In genomic region chr1:206685749-206686485, GRCh38 we compare ENCODE assay signal across 1 cellular context.
TF ChIP-seq lines count a peak whose summit lies in the region.

No MANE protein-coding gene starts in this region.

TF ChIP-seq in GM23338, 12 proteins besides CTCF, POLR2A, EP300 and RAD21 (continued from another document):
- TF ChIP-seq, protein P1, sequence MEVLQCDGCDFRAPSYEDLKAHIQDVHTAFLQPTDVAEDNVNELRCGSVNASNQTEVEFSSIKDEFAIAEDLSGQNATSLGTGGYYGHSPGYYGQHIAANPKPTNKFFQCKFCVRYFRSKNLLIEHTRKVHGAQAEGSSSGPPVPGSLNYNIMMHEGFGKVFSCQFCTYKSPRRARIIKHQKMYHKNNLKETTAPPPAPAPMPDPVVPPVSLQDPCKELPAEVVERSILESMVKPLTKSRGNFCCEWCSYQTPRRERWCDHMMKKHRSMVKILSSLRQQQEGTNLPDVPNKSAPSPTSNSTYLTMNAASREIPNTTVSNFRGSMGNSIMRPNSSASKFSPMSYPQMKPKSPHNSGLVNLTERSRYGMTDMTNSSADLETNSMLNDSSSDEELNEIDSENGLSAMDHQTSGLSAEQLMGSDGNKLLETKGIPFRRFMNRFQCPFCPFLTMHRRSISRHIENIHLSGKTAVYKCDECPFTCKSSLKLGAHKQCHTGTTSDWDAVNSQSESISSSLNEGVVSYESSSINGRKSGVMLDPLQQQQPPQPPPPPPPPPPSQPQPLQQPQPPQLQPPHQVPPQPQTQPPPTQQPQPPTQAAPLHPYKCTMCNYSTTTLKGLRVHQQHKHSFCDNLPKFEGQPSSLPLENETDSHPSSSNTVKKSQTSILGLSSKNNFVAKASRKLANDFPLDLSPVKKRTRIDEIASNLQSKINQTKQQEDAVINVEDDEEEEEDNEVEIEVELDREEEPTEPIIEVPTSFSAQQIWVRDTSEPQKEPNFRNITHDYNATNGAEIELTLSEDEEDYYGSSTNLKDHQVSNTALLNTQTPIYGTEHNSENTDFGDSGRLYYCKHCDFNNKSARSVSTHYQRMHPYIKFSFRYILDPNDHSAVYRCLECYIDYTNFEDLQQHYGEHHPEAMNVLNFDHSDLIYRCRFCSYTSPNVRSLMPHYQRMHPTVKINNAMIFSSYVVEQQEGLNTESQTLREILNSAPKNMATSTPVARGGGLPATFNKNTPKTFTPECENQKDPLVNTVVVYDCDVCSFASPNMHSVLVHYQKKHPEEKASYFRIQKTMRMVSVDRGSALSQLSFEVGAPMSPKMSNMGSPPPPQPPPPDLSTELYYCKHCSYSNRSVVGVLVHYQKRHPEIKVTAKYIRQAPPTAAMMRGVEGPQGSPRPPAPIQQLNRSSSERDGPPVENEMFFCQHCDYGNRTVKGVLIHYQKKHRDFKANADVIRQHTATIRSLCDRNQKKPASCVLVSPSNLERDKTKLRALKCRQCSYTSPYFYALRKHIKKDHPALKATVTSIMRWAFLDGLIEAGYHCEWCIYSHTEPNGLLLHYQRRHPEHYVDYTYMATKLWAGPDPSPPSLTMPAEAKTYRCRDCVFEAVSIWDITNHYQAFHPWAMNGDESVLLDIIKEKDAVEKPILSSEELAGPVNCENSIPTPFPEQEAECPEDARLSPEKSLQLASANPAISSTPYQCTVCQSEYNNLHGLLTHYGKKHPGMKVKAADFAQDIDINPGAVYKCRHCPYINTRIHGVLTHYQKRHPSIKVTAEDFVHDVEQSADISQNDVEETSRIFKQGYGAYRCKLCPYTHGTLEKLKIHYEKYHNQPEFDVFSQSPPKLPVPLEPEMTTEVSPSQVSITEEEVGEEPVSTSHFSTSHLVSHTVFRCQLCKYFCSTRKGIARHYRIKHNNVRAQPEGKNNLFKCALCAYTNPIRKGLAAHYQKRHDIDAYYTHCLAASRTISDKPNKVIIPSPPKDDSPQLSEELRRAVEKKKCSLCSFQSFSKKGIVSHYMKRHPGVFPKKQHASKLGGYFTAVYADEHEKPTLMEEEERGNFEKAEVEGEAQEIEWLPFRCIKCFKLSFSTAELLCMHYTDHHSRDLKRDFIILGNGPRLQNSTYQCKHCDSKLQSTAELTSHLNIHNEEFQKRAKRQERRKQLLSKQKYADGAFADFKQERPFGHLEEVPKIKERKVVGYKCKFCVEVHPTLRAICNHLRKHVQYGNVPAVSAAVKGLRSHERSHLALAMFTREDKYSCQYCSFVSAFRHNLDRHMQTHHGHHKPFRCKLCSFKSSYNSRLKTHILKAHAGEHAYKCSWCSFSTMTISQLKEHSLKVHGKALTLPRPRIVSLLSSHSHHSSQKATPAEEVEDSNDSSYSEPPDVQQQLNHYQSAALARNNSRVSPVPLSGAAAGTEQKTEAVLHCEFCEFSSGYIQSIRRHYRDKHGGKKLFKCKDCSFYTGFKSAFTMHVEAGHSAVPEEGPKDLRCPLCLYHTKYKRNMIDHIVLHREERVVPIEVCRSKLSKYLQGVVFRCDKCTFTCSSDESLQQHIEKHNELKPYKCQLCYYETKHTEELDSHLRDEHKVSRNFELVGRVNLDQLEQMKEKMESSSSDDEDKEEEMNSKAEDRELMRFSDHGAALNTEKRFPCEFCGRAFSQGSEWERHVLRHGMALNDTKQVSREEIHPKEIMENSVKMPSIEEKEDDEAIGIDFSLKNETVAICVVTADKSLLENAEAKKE (CRISPR knock-in tag; IDR thresholded peaks at IDR 0.05) = no peak
- TF ChIP-seq, protein P2, sequence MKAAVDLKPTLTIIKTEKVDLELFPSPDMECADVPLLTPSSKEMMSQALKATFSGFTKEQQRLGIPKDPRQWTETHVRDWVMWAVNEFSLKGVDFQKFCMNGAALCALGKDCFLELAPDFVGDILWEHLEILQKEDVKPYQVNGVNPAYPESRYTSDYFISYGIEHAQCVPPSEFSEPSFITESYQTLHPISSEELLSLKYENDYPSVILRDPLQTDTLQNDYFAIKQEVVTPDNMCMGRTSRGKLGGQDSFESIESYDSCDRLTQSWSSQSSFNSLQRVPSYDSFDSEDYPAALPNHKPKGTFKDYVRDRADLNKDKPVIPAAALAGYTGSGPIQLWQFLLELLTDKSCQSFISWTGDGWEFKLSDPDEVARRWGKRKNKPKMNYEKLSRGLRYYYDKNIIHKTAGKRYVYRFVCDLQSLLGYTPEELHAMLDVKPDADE (IDR thresholded peaks at IDR 0.05) = no peak
- no peak for TF ChIP-seq REST (IDR thresholded peaks at IDR 0.05; ENCODE audit: unreplicated experiment)
